20 cellular contexts compared by ENCODE assay signal in the genomic region with DNA sequence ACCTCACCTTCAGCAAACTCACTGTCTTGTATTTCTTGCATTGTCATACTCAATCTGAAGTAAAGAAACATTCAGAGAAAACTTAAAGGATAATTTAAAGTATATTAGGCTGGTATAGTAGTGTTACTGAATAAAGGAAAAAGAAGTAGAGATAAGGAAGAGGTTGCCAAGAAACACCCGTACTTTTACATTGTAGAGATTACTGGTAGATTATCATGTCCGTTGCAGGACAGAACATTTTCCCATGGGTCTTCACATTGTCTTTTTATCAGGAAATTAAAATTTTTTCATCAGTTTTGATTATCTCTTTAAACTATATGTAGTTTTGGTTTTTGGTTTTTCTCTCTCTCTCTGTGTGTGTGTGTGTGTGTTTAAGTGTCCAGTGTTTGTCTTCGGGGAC.
"Had no signal": no experiment of that assay in that cellular context is flagged by ENCODE, and none has a peak within 500 bp of the region (broad histone marks: within the 10 kb centered on the region; RNA-seq: fewer than 3 reads in every experiment).

No MANE protein-coding gene starts in this region.

- H3K36me3 ChIP-seq: neural progenitor cell, thyroid gland had no signal

- H2AFZ ChIP-seq: neural progenitor cell had no signal

- H3K9ac ChIP-seq: neural progenitor cell had no signal

- H3K27me3 Mint-ChIP-seq: effector memory CD8-positive, alpha-beta T cell; memory B cell; stimulated activated naive CD8-positive, alpha-beta T cell treated with anti-CD3 and anti-CD28 coated beads, Interleukin-15, Interleukin-2, amounts not matched to agents 100 ng/mL and 50 ng/mL, for 24 hours had no signal

- ATAC-seq: effector memory CD8-positive, alpha-beta T cell; right lobe of liver; upper lobe of right lung had no signal

- H3K27me3 ChIP-seq: esophagus muscularis mucosa, neural progenitor cell, right lobe of liver, thyroid gland, upper lobe of right lung had no signal

- H3K9me3 ChIP-seq: esophagus muscularis mucosa, right lobe of liver, thyroid gland, upper lobe of right lung had no signal

- H3K27ac ChIP-seq: esophagus muscularis mucosa, neural progenitor cell, right lobe of liver, skin epidermis, thyroid gland, upper lobe of right lung had no signal

- H3K4me3 Mint-ChIP-seq: memory B cell; neural progenitor cell; stimulated activated naive CD8-positive, alpha-beta T cell treated with anti-CD3 and anti-CD28 coated beads, Interleukin-15, Interleukin-2, amounts not matched to agents 100 ng/mL and 50 ng/mL, for 24 hours had no signal

- H3K4me1 ChIP-seq: neural progenitor cell, thyroid gland had no signal

- H3K4me2 ChIP-seq: neural progenitor cell had no signal

- DNase-seq: activated CD4-positive, alpha-beta T cell treated with anti-CD3 and anti-CD28 coated beads for 4 hours; activated CD4-positive, alpha-beta T cell treated with anti-CD3 and anti-CD28 coated beads, Interleukin-2, amount 50 U/mL, for 48 hours; activated CD4-positive, CD25-positive, alpha-beta regulatory T cell; activated gamma-delta T cell; activated naive CD4-positive, alpha-beta T cell treated with anti-CD3 and anti-CD28 coated beads, Interleukin-2, amount 50 U/mL, for 16 hours; central memory CD4-positive, alpha-beta T cell; effector memory CD8-positive, alpha-beta T cell; hypothalamus; posterior cingulate gyrus; right lobe of liver; stimulated activated CD4-positive, alpha-beta T cell treated with anti-CD3 and anti-CD28 coated beads, Interleukin-1b, Interleukin-23, amount 100 ng/mL, for 48 hours; substantia nigra; T-helper 1 cell; thyroid gland; upper lobe of right lung had no signal

- H3K4me3 ChIP-seq: esophagus muscularis mucosa, neural progenitor cell, right lobe of liver, skin epidermis, thyroid gland, upper lobe of right lung had no signal

- H3K27ac Mint-ChIP-seq: neural progenitor cell; stimulated activated naive CD8-positive, alpha-beta T cell treated with anti-CD3 and anti-CD28 coated beads, Interleukin-15, Interleukin-2, amounts not matched to agents 100 ng/mL and 50 ng/mL, for 24 hours had no signal

- H3K9me3 Mint-ChIP-seq: effector memory CD8-positive, alpha-beta T cell; memory B cell; neural progenitor cell; stimulated activated naive CD8-positive, alpha-beta T cell treated with anti-CD3 and anti-CD28 coated beads, Interleukin-15, Interleukin-2, amounts not matched to agents 100 ng/mL and 50 ng/mL, for 24 hours had no signal
